ENCODE assay signal across 21 cellular contexts in the genomic region with DNA sequence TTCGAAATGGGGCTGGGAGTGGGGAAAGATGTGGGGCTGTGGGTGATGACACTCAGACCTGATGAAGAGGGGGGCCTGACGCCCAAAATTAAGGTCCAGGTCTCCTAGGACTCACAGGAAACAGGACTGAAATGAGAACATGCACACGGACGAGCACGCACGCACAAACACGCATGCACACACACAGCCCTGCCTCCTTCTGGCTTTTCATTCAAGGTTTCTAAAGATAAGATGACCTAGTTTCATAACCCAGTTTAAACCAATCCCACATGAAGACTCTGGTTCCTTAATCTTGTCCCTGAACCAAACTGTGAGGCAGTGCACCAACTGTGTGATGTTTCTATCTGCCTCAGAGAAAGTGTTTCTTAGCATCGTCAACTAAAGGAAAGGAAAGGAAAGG.
DNase-seq lines count a peak whose midpoint lies in the region; ATAC-seq and TF ChIP-seq lines count a peak whose summit lies in the region.
"Had no signal": no experiment of that assay in that cellular context is flagged by ENCODE, and none has a peak within 500 bp of the region (broad histone marks: within the 10 kb centered on the region; RNA-seq: fewer than 3 reads in every experiment).

No MANE protein-coding gene starts in this region.

- H3K4me3 Mint-ChIP-seq in activated CD4-positive, alpha-beta T cell treated with anti-CD3 and anti-CD28 coated beads for 36 hours, result no peak overlapping the region
- H3K4me3 Mint-ChIP-seq: CD8-positive, alpha-beta memory T cell had no signal

- H3K27ac Mint-ChIP-seq in activated CD4-positive, alpha-beta T cell treated with anti-CD3 and anti-CD28 coated beads for 36 hours, result no peak overlapping the region
- H3K27ac Mint-ChIP-seq: CD8-positive, alpha-beta memory T cell had no signal

- no peaks in the 10 kb centered on the region for H3K27me3 ChIP-seq in osteoblast (ENCODE audit: insufficient read depth, low read length)
- H3K27me3 ChIP-seq: MG63 had no signal

- H3K27me3 Mint-ChIP-seq in activated CD4-positive, alpha-beta T cell treated with anti-CD3 and anti-CD28 coated beads for 36 hours, result peaks cover 5% of the 10 kb centered on the region

- no peak overlapping the region for H3K4me2 ChIP-seq in osteoblast (ENCODE audit: insufficient read depth, low read length)

- no peak for TF ChIP-seq CTCF in osteoblast (IDR thresholded peaks at IDR 0.05; ENCODE audit: extremely low read depth, low read depth, low read length)

- DNase-seq in Right ventricle myocardium inferior (ENCODE audit: missing footprints), result no peak
- DNase-seq in cardiac septum (ENCODE audit: low spot score), result no peak
- DNase-seq in left ventricle myocardium superior, result peak; percentile 41
- no peak for DNase-seq in osteoblast (ENCODE audit: insufficient read length, low spot score, missing footprints)
- DNase-seq in amniotic stem cell (lab: John Stamatoyannopoulos, UW), result no peak
- no peak for DNase-seq in HEK293T (ENCODE audit: extremely low spot score)
- no peak for DNase-seq in activated CD4-positive, alpha-beta T cell treated with anti-CD3 and anti-CD28 coated beads for 36 hours
- DNase-seq: 8988T; AML-193; C1 segment of cervical spinal cord; Calu3; CD8-positive, alpha-beta memory T cell; Kasumi-1; MG63; NCI-H1048; NCI-H1436; NCI-H187 treated with DMSO at 0.1 percent for 48 hours; NCI-H2107; NCI-H446 treated with DMSO at 0.1 percent for 48 hours; NCI-H526 treated with DMSO at 0.1 percent for 48 hours; OCI-M1 had no signal

- no peak overlapping the region for H3K4me3 ChIP-seq in osteoblast (ENCODE audit: insufficient read depth, low read length)
- H3K4me3 ChIP-seq: MG63 had no signal

- peaks cover 66% of the 10 kb centered on the region for H3K4me1 ChIP-seq in osteoblast (ENCODE audit: insufficient read depth, low read length)

- H3K79me2 ChIP-seq in osteoblast (ENCODE audit: insufficient read depth, low read length), result no peaks in the 10 kb centered on the region

- no peaks in the 10 kb centered on the region for H4K20me1 ChIP-seq in osteoblast (ENCODE audit: insufficient read depth, low read length)

- H3K36me3 Mint-ChIP-seq in activated CD4-positive, alpha-beta T cell treated with anti-CD3 and anti-CD28 coated beads for 36 hours (ENCODE audit: low read depth), result no peaks in the 10 kb centered on the region
- H3K36me3 Mint-ChIP-seq: CD8-positive, alpha-beta memory T cell had no signal

- CTCF ChIA-PET in HEK293T (lab: Yijun Ruan, JAX), result no interaction called here
- CTCF ChIA-PET in activated CD4-positive, alpha-beta T cell treated with anti-CD3 and anti-CD28 coated beads for 36 hours (lab: Charles Lee), result no interaction called here

- ATAC-seq in Right ventricle myocardium inferior, result peak; percentile 87
- peak; percentile 78 for ATAC-seq in left ventricle myocardium superior
- no peak for ATAC-seq in activated CD4-positive, alpha-beta T cell treated with anti-CD3 and anti-CD28 coated beads for 36 hours

- no peaks in the 10 kb centered on the region for H3K4me1 Mint-ChIP-seq in activated CD4-positive, alpha-beta T cell treated with anti-CD3 and anti-CD28 coated beads for 36 hours
- H3K4me1 Mint-ChIP-seq: CD8-positive, alpha-beta memory T cell had no signal

- intact Hi-C loops in Right ventricle myocardium inferior (cut with DNase I), result no loop called here
- intact Hi-C loops in cardiac septum (cut with DNase I), result loop anchor here (10.0 kb wide), 1 partner anchor 190 kb away; no protein-coding TSS in a partner anchor
- intact Hi-C loops in left ventricle myocardium superior (cut with micrococcal nuclease), result no loop called here
- intact Hi-C loops in activated CD4-positive, alpha-beta T cell treated with anti-CD3 and anti-CD28 coated beads for 36 hours (cut with DNase I, micrococcal nuclease), result no loop called here

- no peaks in the 10 kb centered on the region for H3K9me3 ChIP-seq in osteoblast (ENCODE audit: low read depth, low read length)
- H3K9me3 ChIP-seq: MG63 had no signal

- H3K36me3 ChIP-seq in osteoblast (ENCODE audit: insufficient read depth, low read length), result peaks cover 3% of the 10 kb centered on the region
- H3K36me3 ChIP-seq: MG63 had no signal

- POLR2A ChIA-PET in HEK293T (lab: Yijun Ruan, JAX), result no interaction called here
- POLR2A ChIA-PET in activated CD4-positive, alpha-beta T cell treated with anti-CD3 and anti-CD28 coated beads for 36 hours (lab: Charles Lee), result no interaction called here

- H3K9me3 Mint-ChIP-seq in activated CD4-positive, alpha-beta T cell treated with anti-CD3 and anti-CD28 coated beads for 36 hours (ENCODE audit: low read depth), result no peaks in the 10 kb centered on the region
- H3K9me3 Mint-ChIP-seq: CD8-positive, alpha-beta memory T cell had no signal

- H3K27ac ChIP-seq in osteoblast (ENCODE audit: low read depth, low read length), result peak overlapping the region; percentile 15

- H2AFZ ChIP-seq in osteoblast (ENCODE audit: low read length), result no peak overlapping the region

TF ChIP-seq in HEK293T, 16 proteins besides CTCF, POLR2A, EP300 and RAD21:
- TF ChIP-seq HDGF (IDR thresholded peaks at IDR 0.05; ENCODE audit: borderline replicate concordance) (no peak), ZNF384 (IDR thresholded peaks at IDR 0.05) (no peak), TARDBP (IDR thresholded peaks at IDR 0.05) (no peak), FOXA1 (IDR thresholded peaks at IDR 0.05) (no peak), CTBP1 (IDR thresholded peaks at IDR 0.05; ENCODE audit: borderline replicate concordance) (no peak), SUZ12 (IDR thresholded peaks at IDR 0.05) (no peak), PKNOX1 (IDR thresholded peaks at IDR 0.05) (no peak), FOXK2 (IDR thresholded peaks at IDR 0.05) (no peak), L3MBTL2 (conservative IDR thresholded peaks at IDR 0.05) (no peak)
